In the genomic region with DNA sequence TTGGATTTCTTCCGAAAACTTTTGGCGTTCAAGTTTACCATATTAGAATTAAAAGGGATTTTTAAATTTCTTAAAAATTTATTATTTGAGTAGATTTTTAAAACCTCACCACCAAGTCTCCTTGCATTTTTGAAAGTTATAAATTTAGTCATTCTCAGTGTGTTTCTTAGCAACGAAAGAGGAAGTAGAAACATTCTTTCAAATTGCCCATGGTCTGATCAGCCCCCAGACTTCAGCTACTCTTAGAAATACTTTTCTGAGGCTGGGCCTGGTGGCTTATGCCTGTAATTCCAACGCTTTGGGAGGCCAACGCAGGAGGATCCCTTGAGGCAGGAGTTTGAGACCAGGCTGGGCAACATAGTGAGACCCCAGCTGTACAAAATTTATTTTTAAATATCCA, we compare ENCODE assay signal across 12 cellular contexts. TPM values are rescaled to one million over a fixed set of nuclear protein-coding genes. Genes with fewer than 3 reads are reported as not detected.
DNase-seq lines count a peak whose midpoint lies in the region; ATAC-seq, FAIRE-seq and TF ChIP-seq lines count a peak whose summit lies in the region.
"Had no signal": no experiment of that assay in that cellular context is flagged by ENCODE, and none has a peak within 500 bp of the region (broad histone marks: within the 10 kb centered on the region; RNA-seq: fewer than 3 reads in every experiment).

No MANE protein-coding gene starts in this region.

- DNase-seq in GM12891 (ENCODE audit: insufficient read length, low spot score) (no peak), OCI-LY7 (ENCODE audit: low spot score) (peak; percentile 23), superior temporal gyrus (ENCODE audit: extremely low spot score) (no peak), NCI-H69 (lab: John Stamatoyannopoulos, UW) (no peak)
- no peak for DNase-seq in activated CD8-positive, alpha-beta memory T cell treated with anti-CD3 and anti-CD28 coated beads, Interleukin-2, amount 10 ng/mL, durations not matched to agents 7 days and 5 days
- DNase-seq: activated naive CD8-positive, alpha-beta T cell treated with anti-CD3 and anti-CD28 coated beads, Interleukin-2, amount 10 ng/mL, durations not matched to agents 7 days and 5 days had no signal

- no peak overlapping the region for H3K27ac Mint-ChIP-seq in activated CD8-positive, alpha-beta memory T cell treated with anti-CD3 and anti-CD28 coated beads, Interleukin-2, amount 10 ng/mL, durations not matched to agents 7 days and 5 days
- H3K27ac Mint-ChIP-seq: activated naive CD8-positive, alpha-beta T cell treated with anti-CD3 and anti-CD28 coated beads, Interleukin-2, amount 10 ng/mL, durations not matched to agents 7 days and 5 days had no signal

- CTCF ChIA-PET in OCI-LY7 (lab: Charles Lee; ENCODE audit: unreplicated experiment), result no interaction called here
- CTCF ChIA-PET in activated CD8-positive, alpha-beta memory T cell treated with anti-CD3 and anti-CD28 coated beads, Interleukin-2, amount 10 ng/mL, durations not matched to agents 7 days and 5 days (lab: Charles Lee), result interaction anchor here (1.1 to 1.4 kb wide), 2 partner anchors 11 to 13 kb away, joined by 3 to 4 read pairs; no protein-coding TSS in a partner anchor

- H3K4me1 ChIP-seq in OCI-LY7 (ENCODE audit: insufficient read depth, low read length, poor library complexity, severe bottlenecking), result peaks cover 10% of the 10 kb centered on the region

- H3K36me3 ChIP-seq in OCI-LY7 (ENCODE audit: insufficient read depth, low read length), result no peaks in the 10 kb centered on the region

- H3K9me3 ChIP-seq in OCI-LY7 (ENCODE audit: low read length), result no peaks in the 10 kb centered on the region

- peak overlapping the region; percentile 23; the same call in 1 of the 2 replicates for H2AFZ ChIP-seq in OCI-LY7 (ENCODE audit: low read length)

- no peaks in the 10 kb centered on the region for H3K9me2 ChIP-seq in OCI-LY7 (ENCODE audit: insufficient read depth, low read length)

- H3K36me3 Mint-ChIP-seq in activated CD8-positive, alpha-beta memory T cell treated with anti-CD3 and anti-CD28 coated beads, Interleukin-2, amount 10 ng/mL, durations not matched to agents 7 days and 5 days, result peaks cover 47% of the 10 kb centered on the region

- H3K79me2 ChIP-seq in OCI-LY7 (ENCODE audit: insufficient read depth, low read depth, low read length), result no peaks in the 10 kb centered on the region

- peak; percentile 41 for FAIRE-seq in GM12891 (lab: Jason Lieb, UNC)
- FAIRE-seq: endometrium, H54, urothelium cell line had no signal

- POLR2A ChIA-PET in OCI-LY7 (lab: Charles Lee), result no interaction called here

- H4K20me1 ChIP-seq in OCI-LY7 (ENCODE audit: insufficient read depth, low read length), result no peaks in the 10 kb centered on the region

- intact Hi-C loops in OCI-LY7 (cut with micrococcal nuclease; ENCODE audit: unreplicated experiment), result no loop called here

- no peaks in the 10 kb centered on the region for H3K9me3 Mint-ChIP-seq in activated CD8-positive, alpha-beta memory T cell treated with anti-CD3 and anti-CD28 coated beads, Interleukin-2, amount 10 ng/mL, durations not matched to agents 7 days and 5 days (ENCODE audit: low read depth)

- H3K27ac ChIP-seq in OCI-LY7 (ENCODE audit: low read depth, low read length, poor library complexity, severe bottlenecking), result no peak overlapping the region

- no peaks in the 10 kb centered on the region for H3K27me3 Mint-ChIP-seq in activated CD8-positive, alpha-beta memory T cell treated with anti-CD3 and anti-CD28 coated beads, Interleukin-2, amount 10 ng/mL, durations not matched to agents 7 days and 5 days
- H3K27me3 Mint-ChIP-seq: activated naive CD8-positive, alpha-beta T cell treated with anti-CD3 and anti-CD28 coated beads, Interleukin-2, amount 10 ng/mL, durations not matched to agents 7 days and 5 days had no signal

- no peak for TF ChIP-seq POLR2A in GM12891 (IDR thresholded peaks at IDR 0.05; ENCODE audit: low read depth, low read length)

- peak overlapping the region; percentile 46 for H3K4me2 ChIP-seq in OCI-LY7 (ENCODE audit: low read length)

- peak; percentile 60 for ATAC-seq in GM19438 (IDR thresholded peaks at IDR 0.05; ENCODE audit: low read depth, unreplicated experiment)
- peak; percentile 57 for ATAC-seq in HG03045 (IDR thresholded peaks at IDR 0.05; ENCODE audit: unreplicated experiment)
- no peak for ATAC-seq in activated CD8-positive, alpha-beta memory T cell treated with anti-CD3 and anti-CD28 coated beads, Interleukin-2, amount 10 ng/mL, durations not matched to agents 7 days and 5 days
- ATAC-seq in GM18873 (IDR thresholded peaks at IDR 0.05; ENCODE audit: low FRiP score, unreplicated experiment), result no peak

- H3K4me3 ChIP-seq in OCI-LY7 (ENCODE audit: low read depth, low read length, poor library complexity, severe bottlenecking), result no peak overlapping the region

- no TSS peak for BruUV-seq in OCI-LY7 (replicated peaks; lab: Mats Ljungman, UMichigan)

- no peak for TF ChIP-seq CTCF in OCI-LY7 (conservative IDR thresholded peaks at IDR 0.05; ENCODE audit: low read length)

- peaks cover 32% of the 10 kb centered on the region for H3K4me1 Mint-ChIP-seq in activated CD8-positive, alpha-beta memory T cell treated with anti-CD3 and anti-CD28 coated beads, Interleukin-2, amount 10 ng/mL, durations not matched to agents 7 days and 5 days

- no peak overlapping the region for H3K4me3 Mint-ChIP-seq in activated CD8-positive, alpha-beta memory T cell treated with anti-CD3 and anti-CD28 coated beads, Interleukin-2, amount 10 ng/mL, durations not matched to agents 7 days and 5 days
- H3K4me3 Mint-ChIP-seq: activated naive CD8-positive, alpha-beta T cell treated with anti-CD3 and anti-CD28 coated beads, Interleukin-2, amount 10 ng/mL, durations not matched to agents 7 days and 5 days had no signal

TF ChIP-seq in GM12891, 5 proteins besides CTCF, POLR2A, EP300 and RAD21:
- peak; percentile 69 for TF ChIP-seq SPI1 (IDR thresholded peaks at IDR 0.05; ENCODE audit: low read depth, low read length)
- no peak for TF ChIP-seq TAF1 (IDR thresholded peaks at IDR 0.05; ENCODE audit: low read depth, low read length)
- no peak for TF ChIP-seq POU2F2 (IDR thresholded peaks at IDR 0.05; ENCODE audit: low read depth, low read length)
- no peak for TF ChIP-seq POLR2AphosphoS5 (IDR thresholded peaks at IDR 0.05; ENCODE audit: low read depth, low read length)
- TF ChIP-seq PAX5 (IDR thresholded peaks at IDR 0.05; ENCODE audit: insufficient read depth, low read length, severe bottlenecking), result no peak

RNA-seq across cellular contexts. Expression of gene RTF2, which starts 15.1 kb away (rescaled TPM):
- 77.5 TPM for polyA plus RNA-seq in GM12891 (2012; ENCODE audit: low read depth, missing spikeins)
- total RNA-seq in OCI-LY7 (2014; rRNA removed; shearing (Covaris generic)), result 46.8 and 63.6 TPM in 2 replicates
- 68.2 and 72.7 TPM in 2 replicates for total RNA-seq in OCI-LY7 (2022)
- 100 to 1,000 TPM; 112 to 127 TPM for total RNA-seq in activated CD8-positive, alpha-beta memory T cell treated with anti-CD3 and anti-CD28 coated beads, Interleukin-2, amount 10 ng/mL, durations not matched to agents 7 days and 5 days

RNA-seq across cellular contexts. Expression of gene CASS4, which starts 41.3 kb away (rescaled TPM):
- 0.58 TPM for polyA plus RNA-seq in GM12891 (2012; ENCODE audit: low read depth, missing spikeins)
- 0.05 TPM in 1 of 2 replicates, not detected in the other for total RNA-seq in OCI-LY7 (2014; rRNA removed; shearing (Covaris generic))
- 0.15 and 0.18 TPM in 2 replicates for total RNA-seq in OCI-LY7 (2022)
- 10 to 100 TPM; 10.9 to 21.8 TPM for total RNA-seq in activated CD8-positive, alpha-beta memory T cell treated with anti-CD3 and anti-CD28 coated beads, Interleukin-2, amount 10 ng/mL, durations not matched to agents 7 days and 5 days

Comparison
In these comparisons a context has a peak if more than half of its experiments do, and no peak if none do; other contexts are left out.
1. ATAC-seq: peak in GM19438 (single experiment) and HG03045 (single experiment); none in activated CD8-positive, alpha-beta memory T cell treated with anti-CD3 and anti-CD28 coated beads, Interleukin-2, amount 10 ng/mL, durations not matched to agents 7 days and 5 days (single experiment) and GM18873 (single experiment).
2. RNA of gene CASS4, which starts 41.3 kb away (total RNA-seq): 10.9 to 21.8 TPM in activated CD8-positive, alpha-beta memory T cell treated with anti-CD3 and anti-CD28 coated beads, Interleukin-2, amount 10 ng/mL, durations not matched to agents 7 days and 5 days; 0.05 to 0.18 TPM in OCI-LY7; every median in the first group is over 10 times any median in the second.